8 cellular contexts compared by ENCODE assay signal in genomic region chr9:14313378-14313940, GRCh38. TPM values are rescaled to one million over a fixed set of nuclear protein-coding genes. Genes with fewer than 3 reads are reported as not detected.
A peak's percentile ranks its signal among the peaks of the same experiment; 100 is the strongest.
DNase-seq lines count a peak whose midpoint lies in the region; ATAC-seq, FAIRE-seq and TF ChIP-seq lines count a peak whose summit lies in the region.

No MANE protein-coding gene starts in this region.

- H3K27ac ChIP-seq in astrocyte (ENCODE audit: low read depth, low read length) = peak overlapping the region; percentile 78
- H3K27ac ChIP-seq in iPS-20b (ENCODE audit: low read length) = no peak overlapping the region
- peak overlapping the region; percentile 60 to 87 for H3K27ac ChIP-seq in small intestine (ENCODE audit: low read depth in 1 of 2, low read length in 1 of 2)

- H3K36me3 ChIP-seq in astrocyte (ENCODE audit: insufficient read depth, low read length) (no peaks in the 10 kb centered on the region), iPS-20b (ENCODE audit: insufficient read depth, low read depth, low read length) (no peaks in the 10 kb centered on the region), small intestine (ENCODE audit: control insufficient read depth in 2 of 2, insufficient read depth in 2 of 2, low read length in 2 of 2) (no peaks in the 10 kb centered on the region)

- no peak for TF ChIP-seq CTCF in Calu3 (IDR thresholded peaks at IDR 0.05; ENCODE audit: unreplicated experiment)
- TF ChIP-seq CTCF in astrocyte (IDR thresholded peaks at IDR 0.05; ENCODE audit: insufficient read depth, low read depth, low read length) = no peak

- intact Hi-C loops in Calu3 (cut with micrococcal nuclease; ENCODE audit: unreplicated experiment) = no loop called here

- H3K9me3 ChIP-seq in astrocyte (ENCODE audit: insufficient read depth, low read depth, low read length) (no peaks in the 10 kb centered on the region), iPS-20b (ENCODE audit: insufficient read depth, low read depth, low read length) (no peaks in the 10 kb centered on the region), small intestine (ENCODE audit: control insufficient read depth, low read depth) (no peaks in the 10 kb centered on the region)

- FAIRE-seq in astrocyte (lab: Jason Lieb, UNC) (no peak), small intestine (lab: Jason Lieb, UNC) (no peak)

- WGBS in small intestine, 3 donors = 0 to 1% (median 0%) methylated on average over 33 of the region's 33 CpGs

- H3K27me3 Mint-ChIP-seq in Calu3 (ENCODE audit: unreplicated experiment) = no peaks in the 10 kb centered on the region
- H3K27me3 Mint-ChIP-seq in astrocyte (ENCODE audit: low read depth, unreplicated experiment) = peaks cover 3% of the 10 kb centered on the region

- TSS peak; percentile 31 for BruUV-seq in Calu3 (replicated peaks; lab: Mats Ljungman, UMichigan)

- CTCF ChIA-PET in Calu3 (lab: Charles Lee) = no interaction called here

- peak overlapping the region; percentile 84 for H3K4me3 Mint-ChIP-seq in Calu3 (ENCODE audit: low read depth, unreplicated experiment)
- peak overlapping the region; percentile 94 for H3K4me3 Mint-ChIP-seq in astrocyte (ENCODE audit: unreplicated experiment)

- H3K4me2 ChIP-seq in astrocyte (ENCODE audit: low read length) = peak overlapping the region; percentile 96

- H3K9ac ChIP-seq in astrocyte (ENCODE audit: low read length) (peak overlapping the region; percentile 94), iPS-20b (ENCODE audit: low read depth, low read length) (peak overlapping the region; percentile 85; the same call in 1 of the 2 replicates)

- H2AFZ ChIP-seq in astrocyte (ENCODE audit: low read depth, low read length) = peak overlapping the region; percentile 40

- H3K36me3 Mint-ChIP-seq in Calu3 (ENCODE audit: insufficient read depth, unreplicated experiment) = peaks cover 64% of the 10 kb centered on the region
- peaks cover 1% of the 10 kb centered on the region for H3K36me3 Mint-ChIP-seq in astrocyte (ENCODE audit: low read depth, unreplicated experiment)

- H3K4me1 Mint-ChIP-seq in Calu3 (ENCODE audit: low read depth, unreplicated experiment) = peaks cover 6% of the 10 kb centered on the region
- H3K4me1 Mint-ChIP-seq in astrocyte (ENCODE audit: low read depth, unreplicated experiment) = peaks cover 25% of the 10 kb centered on the region

- peak overlapping the region; percentile 88 for H3K4me3 ChIP-seq in astrocyte (ENCODE audit: insufficient read depth, low read depth, low read length)
- H3K4me3 ChIP-seq in iPS-20b (ENCODE audit: low read length) = peak overlapping the region; percentile 84
- peak overlapping the region; percentile 79 to 92 for H3K4me3 ChIP-seq in small intestine (ENCODE audit: low read depth in 1 of 2, low read length in 2 of 2)

- H3K4me1 ChIP-seq in astrocyte (ENCODE audit: insufficient read depth, low read length) (peaks cover 26% of the 10 kb centered on the region), iPS-20b (ENCODE audit: insufficient read depth, low read length) (peaks cover 35% of the 10 kb centered on the region), small intestine (ENCODE audit: control insufficient read depth in 2 of 2, insufficient read depth in 1 of 2, low read depth in 1 of 2, low read length in 1 of 2) (peaks cover 0 to 2% of the 10 kb centered on the region in 2 donors)

- H3K27me3 ChIP-seq in astrocyte (ENCODE audit: insufficient read depth, low read length) = no peaks in the 10 kb centered on the region
- peaks cover 46% of the 10 kb centered on the region for H3K27me3 ChIP-seq in iPS-20b (ENCODE audit: insufficient read depth, low read length)
- peaks cover 0 to 2% of the 10 kb centered on the region in 2 donors for H3K27me3 ChIP-seq in small intestine (ENCODE audit: control insufficient read depth in 2 of 2, insufficient read depth in 2 of 2, low read length in 2 of 2)

- peak overlapping the region; percentile 98 for H3K27ac Mint-ChIP-seq in Calu3 (ENCODE audit: unreplicated experiment)
- H3K27ac Mint-ChIP-seq in astrocyte (ENCODE audit: unreplicated experiment) = peak overlapping the region; percentile 59

- H3K9me3 Mint-ChIP-seq in Calu3 (ENCODE audit: low read depth, unreplicated experiment) = no peaks in the 10 kb centered on the region
- no peaks in the 10 kb centered on the region for H3K9me3 Mint-ChIP-seq in astrocyte (ENCODE audit: unreplicated experiment)

- DNase-seq in Calu3 = no peak
- DNase-seq in NCI-H146 (lab: John Stamatoyannopoulos, UW) = peak; percentile 51
- DNase-seq in astrocyte (ENCODE audit: low read depth) = no peak
- DNase-seq in small intestine = peak; percentile 54
- DNase-seq in NCI-H510A treated with DMSO at 0.1 percent for 48 hours (lab: John Stamatoyannopoulos, UW) = no peak
- no peak for DNase-seq in midbrain (lab: John Stamatoyannopoulos, UW)

- no peak for ATAC-seq in HG03457 (IDR thresholded peaks at IDR 0.05; ENCODE audit: unreplicated experiment)

- H3K79me2 ChIP-seq in astrocyte (ENCODE audit: insufficient read depth, low read length) = peaks cover 70% of the 10 kb centered on the region

- H4K20me1 ChIP-seq in astrocyte (ENCODE audit: insufficient read depth, low read length) = no peaks in the 10 kb centered on the region

RNA-seq across cellular contexts. Expression of gene NFIB, which starts 0.5 kb away (rescaled TPM):
- total RNA-seq in Calu3 (2022) (75.8 and 76.2 TPM in 2 replicates), astrocyte (8.8 and 9.4 TPM in 2 replicates)
- 10 to 100 TPM in 2 of 3 donors, 1 to 10 TPM in 1; 7.8 to 15.9 (median 11.2) TPM for polyA plus RNA-seq in small intestine

Comparison
In these comparisons a context has a peak if more than half of its experiments do, and no peak if none do; other contexts are left out.
1. DNase-seq: peak in NCI-H146 (single experiment) and small intestine (single experiment); none in Calu3 (single experiment), astrocyte (single experiment), NCI-H510A treated with DMSO at 0.1 percent for 48 hours (single experiment) and midbrain (single experiment).
2. Peak in every context shown above with its lines, with median percentiles within 50 percentile points of each other: H3K4me3 ChIP-seq.